19 cellular contexts compared by ENCODE assay signal in genomic region chr2:149421791-149422190, GRCh38.
A peak's percentile ranks its signal among the peaks of the same experiment; 100 is the strongest.
DNase-seq lines count a peak whose midpoint lies in the region; ATAC-seq and TF ChIP-seq lines count a peak whose summit lies in the region.
"Had no signal": no experiment of that assay in that cellular context is flagged by ENCODE, and none has a peak within 500 bp of the region (broad histone marks: within the 10 kb centered on the region; RNA-seq: fewer than 3 reads in every experiment).

No MANE protein-coding gene starts in this region.

- H3K9ac ChIP-seq in GM23248: no peak overlapping the region
- no peak overlapping the region for H3K9ac ChIP-seq in PC-3 (ENCODE audit: low read length)
- no peak overlapping the region for H3K9ac ChIP-seq in trophoblast cell (ENCODE audit: low read length)

- TF ChIP-seq CTCF in PC-3 (conservative IDR thresholded peaks at IDR 0.05; ENCODE audit: low read depth, low read length) (no peak), foreskin keratinocyte (conservative IDR thresholded peaks at IDR 0.05) (no peak)

- in situ Hi-C loops in GM23248 (cut with MboI): no loop called here

- 77 to 79% methylated on average over 4 of the region's 4 CpGs for WGBS in GM23248 (ENCODE audit: low coverage in 1 of 2, low lambda C conversion rate in 2 of 2, missing lambda C conversion rate in 2 of 2), 2 experiments
- WGBS in trophoblast cell (ENCODE audit: extremely low coverage, insufficient coverage, insufficient read length): no CpG with 5 or more reads among the region's 4 CpGs

- DNase-seq in GM23248 (no peak), PC-3 (peak; percentile 4), foreskin keratinocyte (no peak), trophoblast cell (no peak), GM19240 (ENCODE audit: insufficient read length, low spot score) (no peak), NCI-H2227 (lab: John Stamatoyannopoulos, UW; ENCODE audit: unreplicated experiment) (no peak)
- DNase-seq in activated T-cell treated with anti-CD3 and anti-CD28 coated beads, Interleukin-2, amount 50 U/mL, for 1 hour: no peak
- DNase-seq: C1 segment of cervical spinal cord; DMS 273 treated with DMSO at 0.1 percent for 48 hours; DND-41; GOT3; NCI-H1417; NCI-H1930; NCI-H446; NK-92 treated with Interleukin-12 subunit alpha and Interleukin-12 subunit beta, amount 100 ng/mL, for 24 hours; RPMI8226; T-helper 2 cell had no signal

- H3K4ac ChIP-seq in trophoblast cell (ENCODE audit: low read depth, low read length): no peak overlapping the region

- H3K14ac ChIP-seq in trophoblast cell (ENCODE audit: low read length): peak overlapping the region; percentile 42

- H4K12ac ChIP-seq in trophoblast cell (ENCODE audit: low read depth, low read length): no peak overlapping the region

- no peak overlapping the region for H2BK12ac ChIP-seq in trophoblast cell (ENCODE audit: low read length)

- no peak overlapping the region for H4K8ac ChIP-seq in trophoblast cell (ENCODE audit: low read depth, low read length)

- no peak overlapping the region for H2BK5ac ChIP-seq in trophoblast cell (ENCODE audit: low read depth, low read length, poor library complexity)

- H3K4me3 ChIP-seq in GM23248: no peak overlapping the region
- no peak overlapping the region for H3K4me3 ChIP-seq in PC-3 (ENCODE audit: low read length)
- no peak overlapping the region for H3K4me3 ChIP-seq in trophoblast cell (ENCODE audit: low read depth, low read length)
- H3K4me3 ChIP-seq: K562 had no signal

- no peak overlapping the region for H3K23ac ChIP-seq in trophoblast cell (ENCODE audit: low read length)

- H3K36me3 ChIP-seq in GM23248 (ENCODE audit: low read depth) (no peaks in the 10 kb centered on the region), PC-3 (ENCODE audit: low read depth, low read length) (no peaks in the 10 kb centered on the region), trophoblast cell (ENCODE audit: control insufficient read depth in 1 of 2, insufficient read depth in 2 of 2, low read length in 2 of 2) (peaks cover 0 to 3% of the 10 kb centered on the region in 2 experiments)

- peaks cover 4% of the 10 kb centered on the region for H3K79me1 ChIP-seq in trophoblast cell (ENCODE audit: low read length)

- H3K27me3 ChIP-seq in GM23248 (replicated peaks; ENCODE audit: insufficient read depth): no peaks in the 10 kb centered on the region
- H3K27me3 ChIP-seq in PC-3 (ENCODE audit: low read length): no peaks in the 10 kb centered on the region
- H3K27me3 ChIP-seq in foreskin keratinocyte: no peaks in the 10 kb centered on the region
- no peaks in the 10 kb centered on the region for H3K27me3 ChIP-seq in trophoblast cell (ENCODE audit: insufficient read depth, low read length)

- H3K9me2 ChIP-seq in GM23248 (ENCODE audit: insufficient read depth) (no peaks in the 10 kb centered on the region), PC-3 (replicated peaks; ENCODE audit: low read length) (no peaks in the 10 kb centered on the region)

- H2AK5ac ChIP-seq in trophoblast cell (ENCODE audit: low read length): no peak overlapping the region

- H4K20me1 ChIP-seq in GM23248 (ENCODE audit: insufficient read depth) (no peaks in the 10 kb centered on the region), PC-3 (ENCODE audit: low read length) (no peaks in the 10 kb centered on the region)

- POLR2A ChIA-PET in PC-3 (lab: Charles Lee; ENCODE audit: unreplicated experiment): no interaction called here

- no peak overlapping the region for H3K27ac ChIP-seq in GM23248
- H3K27ac ChIP-seq in PC-3 (ENCODE audit: low read length): no peak overlapping the region
- peak overlapping the region; percentile 29 for H3K27ac ChIP-seq in foreskin keratinocyte
- peak overlapping the region; percentile 79 for H3K27ac ChIP-seq in trophoblast cell (ENCODE audit: low read depth, low read length)

- no peak overlapping the region for H3K18ac ChIP-seq in trophoblast cell (ENCODE audit: low read length)

- H2AFZ ChIP-seq in GM23248: no peak overlapping the region
- H2AFZ ChIP-seq in PC-3 (ENCODE audit: low read length): no peak overlapping the region
- H2AFZ ChIP-seq in trophoblast cell (ENCODE audit: insufficient read depth, low read length, poor library complexity): no peak overlapping the region

- H4K91ac ChIP-seq in trophoblast cell (ENCODE audit: low read depth, low read length): no peak overlapping the region

- no peaks in the 10 kb centered on the region for H3F3A ChIP-seq in GM23248 (ENCODE audit: insufficient read depth)
- no peaks in the 10 kb centered on the region for H3F3A ChIP-seq in PC-3 (ENCODE audit: low read length, unreplicated experiment)

- peak; percentile 27 for ATAC-seq in PC-3
- ATAC-seq in foreskin keratinocyte: no peak
- no peak for ATAC-seq in activated CD4-positive, CD25-positive, alpha-beta regulatory T cell treated with anti-CD3 and anti-CD28 coated beads, Interleukin-2, amount 50 U/mL, for 24 hours
- ATAC-seq: K562 had no signal

- H3K9me3 ChIP-seq in GM23248 (ENCODE audit: low read depth) (no peaks in the 10 kb centered on the region), PC-3 (ENCODE audit: low read length) (no peaks in the 10 kb centered on the region), trophoblast cell (ENCODE audit: insufficient read depth, low read depth, low read length) (no peaks in the 10 kb centered on the region)

- peak overlapping the region; percentile 52 for H2BK120ac ChIP-seq in trophoblast cell (ENCODE audit: insufficient read depth, low read length, poor library complexity)

- intact Hi-C loops in PC-3 (cut with micrococcal nuclease): no loop called here

- CTCF ChIA-PET in PC-3 (lab: Charles Lee): no interaction called here

- TSS peak; percentile 82 for BruUV-seq in PC-3 (replicated peaks; lab: Mats Ljungman, UMichigan)

- peak overlapping the region; percentile 53 for H3K4me2 ChIP-seq in GM23248 (ENCODE audit: unreplicated experiment)
- H3K4me2 ChIP-seq in PC-3 (ENCODE audit: low read length): peak overlapping the region; percentile 44
- no peak overlapping the region for H3K4me2 ChIP-seq in trophoblast cell (ENCODE audit: low read length)

- H3K79me2 ChIP-seq in GM23248 (ENCODE audit: insufficient read depth) (no peaks in the 10 kb centered on the region), PC-3 (ENCODE audit: low read length) (no peaks in the 10 kb centered on the region), trophoblast cell (ENCODE audit: control insufficient read depth, insufficient read depth, low read length, poor library complexity) (peaks cover 3% of the 10 kb centered on the region)

- H3K4me1 ChIP-seq in GM23248 (ENCODE audit: insufficient read depth): peaks cover 14% of the 10 kb centered on the region
- H3K4me1 ChIP-seq in PC-3 (ENCODE audit: insufficient read depth, low read length): peaks cover 16% of the 10 kb centered on the region
- peaks cover 25% of the 10 kb centered on the region for H3K4me1 ChIP-seq in foreskin keratinocyte
- H3K4me1 ChIP-seq in trophoblast cell (ENCODE audit: control insufficient read depth in 1 of 2, insufficient read depth in 2 of 2, low read length in 2 of 2): peaks cover 9 to 16% of the 10 kb centered on the region in 2 experiments

Comparison
In these comparisons a context has a peak if more than half of its experiments do, and no peak if none do; other contexts are left out.
1. H3K27ac ChIP-seq: peak in foreskin keratinocyte (single experiment) and trophoblast cell (single experiment); none in GM23248 (single experiment) and PC-3 (single experiment).